23 cellular contexts compared by ENCODE assay signal in the genomic region with DNA sequence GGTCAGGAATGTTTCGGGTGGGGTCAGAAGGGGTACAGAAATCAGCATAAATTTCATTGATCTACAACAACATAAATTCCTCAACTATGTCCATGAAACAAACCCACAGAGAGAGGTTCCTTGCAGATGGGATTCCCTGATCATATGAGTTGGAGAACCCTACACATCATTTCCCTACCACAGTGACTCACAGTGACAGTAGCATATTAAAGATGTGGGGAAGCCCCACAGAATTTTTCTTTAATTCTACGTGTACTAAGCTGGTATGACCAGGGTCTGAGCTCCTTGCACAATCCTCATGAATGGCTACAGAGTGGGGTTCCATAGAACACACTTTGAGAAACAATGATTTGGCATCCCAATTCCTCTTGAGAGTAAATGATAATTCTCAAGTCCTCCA.
DNase-seq lines count a peak whose midpoint lies in the region; ATAC-seq and TF ChIP-seq lines count a peak whose summit lies in the region.
"Had no signal": no experiment of that assay in that cellular context is flagged by ENCODE, and none has a peak within 500 bp of the region (broad histone marks: within the 10 kb centered on the region; RNA-seq: fewer than 3 reads in every experiment).

No MANE protein-coding gene starts in this region.

- DNase-seq in EL (peak; percentile 43), RWPE2 (ENCODE audit: low spot score) (no peak), iris pigment epithelial cell (ENCODE audit: low read depth) (peak; percentile 21), Right ventricle myocardium inferior (ENCODE audit: missing footprints) (no peak), NCI-H1436 treated with DMSO at 0.1 percent for 48 hours (lab: John Stamatoyannopoulos, UW) (no peak)
- DNase-seq: activated CD4-positive, alpha-beta T cell treated with anti-CD3 and anti-CD28 coated beads, Interleukin-2, amount 10 ng/mL, durations not matched to agents 7 days and 5 days; AML-193; CD8-positive, alpha-beta memory T cell; colonic mucosa; DMS53; endodermal cell; Kasumi-1; lower lobe of right lung; NCI-H1105; NCI-H2107; NCI-H526 treated with DMSO at 0.1 percent for 48 hours; SHP77 treated with DMSO at 0.1 percent for 48 hours; small intestine; stimulated activated CD4-positive, alpha-beta T cell treated with anti-CD3 and anti-CD28 coated beads, Interleukin-4, amount 100 ng/mL, for 1 hour; upper lobe of right lung had no signal

- no peak overlapping the region for H3K4me3 ChIP-seq in RWPE2 (ENCODE audit: severe bottlenecking)
- H3K4me3 ChIP-seq: colonic mucosa, lower lobe of right lung, upper lobe of right lung had no signal

- TF ChIP-seq CTCF in RWPE2 (IDR thresholded peaks at IDR 0.05; ENCODE audit: poor library complexity, severe bottlenecking) = no peak

- no peaks in the 10 kb centered on the region for H3K9me3 ChIP-seq in RWPE2 (ENCODE audit: severe bottlenecking)
- H3K9me3 ChIP-seq: colonic mucosa, lower lobe of right lung, upper lobe of right lung had no signal

- H3K4me1 ChIP-seq in RWPE2 (ENCODE audit: insufficient read depth, poor library complexity, severe bottlenecking) = peaks cover 15% of the 10 kb centered on the region
- H3K4me1 ChIP-seq: colonic mucosa, lower lobe of right lung, upper lobe of right lung had no signal

- no peaks in the 10 kb centered on the region for H3K36me3 ChIP-seq in RWPE2 (ENCODE audit: low read depth)
- H3K36me3 ChIP-seq: colonic mucosa, lower lobe of right lung, upper lobe of right lung had no signal

- H3K27me3 ChIP-seq in RWPE2 (ENCODE audit: insufficient read depth, poor library complexity, severe bottlenecking) = no peaks in the 10 kb centered on the region
- H3K27me3 ChIP-seq: colonic mucosa, upper lobe of right lung had no signal

- peak overlapping the region; percentile 58 for H3K27ac ChIP-seq in RWPE2 (ENCODE audit: poor library complexity, severe bottlenecking)
- H3K27ac ChIP-seq: colonic mucosa, lower lobe of right lung, upper lobe of right lung had no signal

- ATAC-seq in GM19463 (IDR thresholded peaks at IDR 0.05; ENCODE audit: unreplicated experiment) (peak; percentile 50), RWPE2 (ENCODE audit: low read depth) (peak; percentile 75), Right ventricle myocardium inferior (no peak), GM18909 (IDR thresholded peaks at IDR 0.05; ENCODE audit: poor library complexity, unreplicated experiment) (no peak)
- ATAC-seq: HCT116, lower lobe of right lung, upper lobe of right lung had no signal

- intact Hi-C loops in Right ventricle myocardium inferior (cut with DNase I) = no loop called here

Comparison
In these comparisons a context has a peak if more than half of its experiments do, and no peak if none do; other contexts are left out.
1. DNase-seq: peak in EL (single experiment) and iris pigment epithelial cell (single experiment); none in RWPE2 (single experiment), Right ventricle myocardium inferior (single experiment) and NCI-H1436 treated with DMSO at 0.1 percent for 48 hours (single experiment).
2. ATAC-seq: peak in GM19463 (single experiment) and RWPE2 (single experiment); none in Right ventricle myocardium inferior (single experiment) and GM18909 (single experiment).